ENCODE assay signal across 8 cellular contexts in the genomic region with DNA sequence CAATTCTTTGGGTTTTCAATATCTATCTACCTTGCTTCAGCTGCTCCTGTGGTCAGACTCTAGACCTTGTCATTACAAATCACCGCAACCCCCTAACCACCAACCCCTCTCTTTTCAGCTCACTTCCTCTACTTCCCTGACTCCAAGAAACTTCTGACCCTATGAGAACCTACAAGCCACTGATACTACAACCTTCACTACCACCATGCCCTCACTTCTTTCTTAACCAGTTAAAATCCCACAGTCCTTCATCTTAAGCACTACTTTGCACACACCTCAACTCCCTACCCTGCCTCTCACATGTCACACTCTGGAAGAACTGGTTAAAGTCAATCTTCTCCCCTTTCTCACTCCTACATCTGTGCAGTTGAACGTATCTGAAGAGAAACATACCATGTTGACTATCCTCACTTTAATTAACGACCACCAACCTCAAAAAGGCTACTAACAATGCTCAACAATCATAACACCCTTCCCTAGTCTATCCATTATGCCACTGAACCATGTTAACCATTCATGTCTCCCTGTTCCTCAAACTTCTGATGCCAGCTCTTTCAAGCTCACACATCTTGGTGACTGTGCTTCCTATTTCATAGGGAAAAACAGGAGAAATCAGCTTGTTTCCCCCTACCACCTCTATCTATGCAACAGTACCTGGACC. TPM values are rescaled to one million over a fixed set of nuclear protein-coding genes. Genes with fewer than 3 reads are reported as not detected.
DNase-seq lines count a peak whose midpoint lies in the region; ATAC-seq and TF ChIP-seq lines count a peak whose summit lies in the region.

No MANE protein-coding gene starts in this region.

- TF ChIP-seq CTCF in nephron progenitor cell (IDR thresholded peaks at IDR 0.05) = no peak

- H3K4me3 ChIP-seq in BLaER1 = no peak overlapping the region

- H3K27me3 ChIP-seq in BLaER1 = no peaks in the 10 kb centered on the region

- H3K27ac Mint-ChIP-seq in nephron progenitor cell = no peak overlapping the region

- H3K27me3 Mint-ChIP-seq in nephron progenitor cell (ENCODE audit: low read depth, poor library complexity) = no peaks in the 10 kb centered on the region

- peak overlapping the region; percentile 71 for H3K4me2 ChIP-seq in BLaER1

- 0 out of 2 replicates have a peak, but pooled peaks cover 8% of the 10 kb centered on the region for H3K9me3 ChIP-seq in BLaER1

- H3K9me3 Mint-ChIP-seq in nephron progenitor cell = no peaks in the 10 kb centered on the region

- H3K36me3 Mint-ChIP-seq in nephron progenitor cell (ENCODE audit: low read depth) = peaks cover 5% of the 10 kb centered on the region

- no peak overlapping the region for H3K9ac ChIP-seq in BLaER1

- H3K4me3 Mint-ChIP-seq in nephron progenitor cell = no peak overlapping the region

- H3K27ac ChIP-seq in BLaER1 = peak overlapping the region; percentile 49

- DNase-seq in 8988T (no peak), NCI-H146 (lab: John Stamatoyannopoulos, UW) (no peak), nephron progenitor cell (no peak), ureter (ENCODE audit: low spot score) (no peak)

- H3K4me1 ChIP-seq in BLaER1 = peaks cover 86% of the 10 kb centered on the region

- ATAC-seq in GM19035 (IDR thresholded peaks at IDR 0.05; ENCODE audit: unreplicated experiment) = peak; percentile 69
- ATAC-seq in HG02798 (IDR thresholded peaks at IDR 0.05; ENCODE audit: poor library complexity, unreplicated experiment) = peak; percentile 82
- peak; percentile 75 for ATAC-seq in HG03565 (IDR thresholded peaks at IDR 0.05; ENCODE audit: unreplicated experiment)

- H4K20me1 ChIP-seq in BLaER1 = peaks cover 39% of the 10 kb centered on the region; the same call in 1 of the 2 replicates

- H3K36me3 ChIP-seq in BLaER1 = peaks cover 91% of the 10 kb centered on the region

- H3K4me1 Mint-ChIP-seq in nephron progenitor cell = no peaks in the 10 kb centered on the region

RNA-seq across cellular contexts. Expression of gene EIF2AK3, which starts 12.6 kb away (rescaled TPM):
- total RNA-seq in ureter = 30.2 TPM
